11 cellular contexts compared by ENCODE assay signal in the genomic region with DNA sequence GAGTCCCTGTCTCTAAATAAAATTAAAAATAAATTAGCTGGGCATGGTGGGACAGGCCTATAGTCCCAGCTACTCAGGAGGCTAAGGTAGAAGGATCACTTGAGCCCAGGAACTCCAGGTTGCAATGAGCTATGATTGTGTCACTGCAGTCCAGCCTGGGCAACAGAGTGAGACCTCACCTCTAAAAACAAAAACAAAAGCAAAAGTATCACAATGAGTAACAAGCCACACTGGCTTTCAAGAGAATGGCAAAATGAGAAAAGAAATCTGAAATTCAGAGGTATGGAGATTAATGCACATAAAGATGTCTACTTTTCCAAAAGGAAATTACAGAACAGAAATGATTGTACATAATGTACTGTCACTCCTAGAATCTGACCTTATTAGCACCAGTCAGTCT.
A peak's percentile ranks its signal among the peaks of the same experiment; 100 is the strongest.
DNase-seq lines count a peak whose midpoint lies in the region; ATAC-seq lines count a peak whose summit lies in the region.
"Had no signal": no experiment of that assay in that cellular context is flagged by ENCODE, and none has a peak within 500 bp of the region (broad histone marks: within the 10 kb centered on the region; RNA-seq: fewer than 3 reads in every experiment).

No MANE protein-coding gene starts in this region.

- DNase-seq in pons (ENCODE audit: low spot score) (no peak), hypothalamus (lab: John Stamatoyannopoulos, UW) (no peak), DMS153 (lab: John Stamatoyannopoulos, UW) (no peak), inferior parietal cortex (ENCODE audit: extremely low spot score) (no peak)
- DNase-seq: activated naive CD4-positive, alpha-beta T cell treated with anti-CD3 and anti-CD28 coated beads, Interleukin-2, amount 50 U/mL, for 16 hours; colonic mucosa; lower lobe of right lung had no signal

- ATAC-seq in GM18498 (IDR thresholded peaks at IDR 0.05; ENCODE audit: unreplicated experiment) (peak; percentile 96), GM19452 (IDR thresholded peaks at IDR 0.05; ENCODE audit: unreplicated experiment) (peak; percentile 93), HG02870 (IDR thresholded peaks at IDR 0.05; ENCODE audit: unreplicated experiment) (peak; percentile 95), HG03558 (IDR thresholded peaks at IDR 0.05; ENCODE audit: extremely low read depth, unreplicated experiment) (peak; percentile 93)
- ATAC-seq: lower lobe of right lung had no signal
